In the genomic region with DNA sequence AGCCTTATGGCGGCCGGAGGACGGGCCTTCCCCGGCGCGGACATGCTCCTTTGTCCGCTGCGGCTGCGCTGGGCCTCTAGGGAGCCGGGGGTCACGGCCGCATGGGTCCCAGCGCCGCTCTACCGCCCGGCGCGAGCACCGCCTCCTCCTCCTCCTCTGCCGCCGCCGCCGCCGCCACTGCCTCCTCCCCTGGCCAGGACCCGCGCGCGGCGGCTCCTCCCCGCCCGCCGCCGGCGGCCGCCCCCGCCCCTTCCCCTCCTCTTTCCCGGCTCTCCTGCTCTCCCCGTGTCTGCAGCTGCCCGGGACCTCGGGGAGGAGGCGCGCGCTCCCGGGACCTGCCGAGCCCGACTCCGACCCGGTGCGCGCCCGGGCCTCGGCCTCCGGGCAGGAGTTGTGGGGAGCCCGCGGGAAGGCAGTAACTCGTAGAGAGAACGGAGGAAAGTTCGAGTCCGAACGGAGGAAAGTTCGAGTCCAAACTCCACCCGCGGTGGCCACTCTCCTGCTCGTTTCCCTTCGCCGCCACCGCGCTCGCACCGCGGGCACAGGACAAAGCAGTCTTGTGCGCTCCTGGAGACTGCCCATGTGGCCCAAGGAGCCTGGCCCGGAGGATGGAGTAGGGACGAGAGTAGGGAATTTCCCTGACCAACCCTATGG, we compare ENCODE assay signal across 1 cellular context.
A peak's percentile ranks its signal among the peaks of the same experiment; 100 is the strongest.
TF ChIP-seq lines count a peak whose summit lies in the region.

A gene with protein sequence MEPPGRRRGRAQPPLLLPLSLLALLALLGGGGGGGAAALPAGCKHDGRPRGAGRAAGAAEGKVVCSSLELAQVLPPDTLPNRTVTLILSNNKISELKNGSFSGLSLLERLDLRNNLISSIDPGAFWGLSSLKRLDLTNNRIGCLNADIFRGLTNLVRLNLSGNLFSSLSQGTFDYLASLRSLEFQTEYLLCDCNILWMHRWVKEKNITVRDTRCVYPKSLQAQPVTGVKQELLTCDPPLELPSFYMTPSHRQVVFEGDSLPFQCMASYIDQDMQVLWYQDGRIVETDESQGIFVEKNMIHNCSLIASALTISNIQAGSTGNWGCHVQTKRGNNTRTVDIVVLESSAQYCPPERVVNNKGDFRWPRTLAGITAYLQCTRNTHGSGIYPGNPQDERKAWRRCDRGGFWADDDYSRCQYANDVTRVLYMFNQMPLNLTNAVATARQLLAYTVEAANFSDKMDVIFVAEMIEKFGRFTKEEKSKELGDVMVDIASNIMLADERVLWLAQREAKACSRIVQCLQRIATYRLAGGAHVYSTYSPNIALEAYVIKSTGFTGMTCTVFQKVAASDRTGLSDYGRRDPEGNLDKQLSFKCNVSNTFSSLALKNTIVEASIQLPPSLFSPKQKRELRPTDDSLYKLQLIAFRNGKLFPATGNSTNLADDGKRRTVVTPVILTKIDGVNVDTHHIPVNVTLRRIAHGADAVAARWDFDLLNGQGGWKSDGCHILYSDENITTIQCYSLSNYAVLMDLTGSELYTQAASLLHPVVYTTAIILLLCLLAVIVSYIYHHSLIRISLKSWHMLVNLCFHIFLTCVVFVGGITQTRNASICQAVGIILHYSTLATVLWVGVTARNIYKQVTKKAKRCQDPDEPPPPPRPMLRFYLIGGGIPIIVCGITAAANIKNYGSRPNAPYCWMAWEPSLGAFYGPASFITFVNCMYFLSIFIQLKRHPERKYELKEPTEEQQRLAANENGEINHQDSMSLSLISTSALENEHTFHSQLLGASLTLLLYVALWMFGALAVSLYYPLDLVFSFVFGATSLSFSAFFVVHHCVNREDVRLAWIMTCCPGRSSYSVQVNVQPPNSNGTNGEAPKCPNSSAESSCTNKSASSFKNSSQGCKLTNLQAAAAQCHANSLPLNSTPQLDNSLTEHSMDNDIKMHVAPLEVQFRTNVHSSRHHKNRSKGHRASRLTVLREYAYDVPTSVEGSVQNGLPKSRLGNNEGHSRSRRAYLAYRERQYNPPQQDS (N-terminal part only) (minus strand): TSS at position 179 of the 654 bp plus-strand sequence. CDS start 282 bp downstream, outside the sequence.

TF ChIP-seq in HepG2, 621 proteins besides CTCF, POLR2A, EP300 and RAD21 (continued from another document and continues in another):
- TF ChIP-seq, protein P1, sequence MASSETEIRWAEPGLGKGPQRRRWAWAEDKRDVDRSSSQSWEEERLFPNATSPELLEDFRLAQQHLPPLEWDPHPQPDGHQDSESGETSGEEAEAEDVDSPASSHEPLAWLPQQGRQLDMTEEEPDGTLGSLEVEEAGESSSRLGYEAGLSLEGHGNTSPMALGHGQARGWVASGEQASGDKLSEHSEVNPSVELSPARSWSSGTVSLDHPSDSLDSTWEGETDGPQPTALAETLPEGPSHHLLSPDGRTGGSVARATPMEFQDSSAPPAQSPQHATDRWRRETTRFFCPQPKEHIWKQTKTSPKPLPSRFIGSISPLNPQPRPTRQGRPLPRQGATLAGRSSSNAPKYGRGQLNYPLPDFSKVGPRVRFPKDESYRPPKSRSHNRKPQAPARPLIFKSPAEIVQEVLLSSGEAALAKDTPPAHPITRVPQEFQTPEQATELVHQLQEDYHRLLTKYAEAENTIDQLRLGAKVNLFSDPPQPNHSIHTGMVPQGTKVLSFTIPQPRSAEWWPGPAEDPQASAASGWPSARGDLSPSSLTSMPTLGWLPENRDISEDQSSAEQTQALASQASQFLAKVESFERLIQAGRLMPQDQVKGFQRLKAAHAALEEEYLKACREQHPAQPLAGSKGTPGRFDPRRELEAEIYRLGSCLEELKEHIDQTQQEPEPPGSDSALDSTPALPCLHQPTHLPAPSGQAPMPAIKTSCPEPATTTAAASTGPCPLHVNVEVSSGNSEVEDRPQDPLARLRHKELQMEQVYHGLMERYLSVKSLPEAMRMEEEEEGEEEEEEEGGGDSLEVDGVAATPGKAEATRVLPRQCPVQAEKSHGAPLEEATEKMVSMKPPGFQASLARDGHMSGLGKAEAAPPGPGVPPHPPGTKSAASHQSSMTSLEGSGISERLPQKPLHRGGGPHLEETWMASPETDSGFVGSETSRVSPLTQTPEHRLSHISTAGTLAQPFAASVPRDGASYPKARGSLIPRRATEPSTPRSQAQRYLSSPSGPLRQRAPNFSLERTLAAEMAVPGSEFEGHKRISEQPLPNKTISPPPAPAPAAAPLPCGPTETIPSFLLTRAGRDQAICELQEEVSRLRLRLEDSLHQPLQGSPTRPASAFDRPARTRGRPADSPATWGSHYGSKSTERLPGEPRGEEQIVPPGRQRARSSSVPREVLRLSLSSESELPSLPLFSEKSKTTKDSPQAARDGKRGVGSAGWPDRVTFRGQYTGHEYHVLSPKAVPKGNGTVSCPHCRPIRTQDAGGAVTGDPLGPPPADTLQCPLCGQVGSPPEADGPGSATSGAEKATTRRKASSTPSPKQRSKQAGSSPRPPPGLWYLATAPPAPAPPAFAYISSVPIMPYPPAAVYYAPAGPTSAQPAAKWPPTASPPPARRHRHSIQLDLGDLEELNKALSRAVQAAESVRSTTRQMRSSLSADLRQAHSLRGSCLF (CRISPR knock-in tag; IDR thresholded peaks at IDR 0.05; ENCODE audit: borderline replicate concordance), result no peak
- TF ChIP-seq HOXA9 (CRISPR knock-in tag; IDR thresholded peaks at IDR 0.05; ENCODE audit: borderline replicate concordance), result no peak
- TF ChIP-seq, protein P2, sequence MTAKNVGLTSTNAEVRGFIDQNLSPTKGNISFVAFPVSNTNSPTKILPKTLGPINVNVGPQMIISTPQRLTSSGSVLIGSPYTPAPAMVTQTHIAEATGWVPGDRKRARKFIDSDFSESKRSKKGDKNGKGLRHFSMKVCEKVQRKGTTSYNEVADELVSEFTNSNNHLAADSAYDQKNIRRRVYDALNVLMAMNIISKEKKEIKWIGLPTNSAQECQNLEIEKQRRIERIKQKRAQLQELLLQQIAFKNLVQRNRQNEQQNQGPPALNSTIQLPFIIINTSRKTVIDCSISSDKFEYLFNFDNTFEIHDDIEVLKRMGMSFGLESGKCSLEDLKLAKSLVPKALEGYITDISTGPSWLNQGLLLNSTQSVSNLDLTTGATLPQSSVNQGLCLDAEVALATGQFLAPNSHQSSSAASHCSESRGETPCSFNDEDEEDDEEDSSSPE (CRISPR knock-in tag; IDR thresholded peaks at IDR 0.05), result peak; percentile 35
- TF ChIP-seq FOXK1 (CRISPR knock-in tag; IDR thresholded peaks at IDR 0.05; ENCODE audit: borderline replicate concordance, low read depth), result no peak
- TF ChIP-seq TP53 (CRISPR knock-in tag; conservative IDR thresholded peaks at IDR 0.05), result no peak
- TF ChIP-seq ZFX (CRISPR knock-in tag; IDR thresholded peaks at IDR 0.05; ENCODE audit: low read depth), result peak; percentile 65
- TF ChIP-seq FOXJ3 (CRISPR knock-in tag; IDR thresholded peaks at IDR 0.05; ENCODE audit: borderline replicate concordance), result no peak
- TF ChIP-seq ZMAT3 (CRISPR knock-in tag; conservative IDR thresholded peaks at IDR 0.05), result peak; percentile 32; the same call in 1 of the 2 replicates
- TF ChIP-seq TGIF2 (CRISPR knock-in tag; IDR thresholded peaks at IDR 0.05), result no peak
- TF ChIP-seq, protein P3, sequence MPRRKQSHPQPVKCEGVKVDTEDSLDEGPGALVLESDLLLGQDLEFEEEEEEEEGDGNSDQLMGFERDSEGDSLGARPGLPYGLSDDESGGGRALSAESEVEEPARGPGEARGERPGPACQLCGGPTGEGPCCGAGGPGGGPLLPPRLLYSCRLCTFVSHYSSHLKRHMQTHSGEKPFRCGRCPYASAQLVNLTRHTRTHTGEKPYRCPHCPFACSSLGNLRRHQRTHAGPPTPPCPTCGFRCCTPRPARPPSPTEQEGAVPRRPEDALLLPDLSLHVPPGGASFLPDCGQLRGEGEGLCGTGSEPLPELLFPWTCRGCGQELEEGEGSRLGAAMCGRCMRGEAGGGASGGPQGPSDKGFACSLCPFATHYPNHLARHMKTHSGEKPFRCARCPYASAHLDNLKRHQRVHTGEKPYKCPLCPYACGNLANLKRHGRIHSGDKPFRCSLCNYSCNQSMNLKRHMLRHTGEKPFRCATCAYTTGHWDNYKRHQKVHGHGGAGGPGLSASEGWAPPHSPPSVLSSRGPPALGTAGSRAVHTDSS (CRISPR knock-in tag; conservative IDR thresholded peaks at IDR 0.05), result no peak
- TF ChIP-seq ZNF230 (CRISPR knock-in tag; IDR thresholded peaks at IDR 0.05), result no peak
- no peak for TF ChIP-seq NFIC (IDR thresholded peaks at IDR 0.05; ENCODE audit: low read length)
- TF ChIP-seq, protein P4, sequence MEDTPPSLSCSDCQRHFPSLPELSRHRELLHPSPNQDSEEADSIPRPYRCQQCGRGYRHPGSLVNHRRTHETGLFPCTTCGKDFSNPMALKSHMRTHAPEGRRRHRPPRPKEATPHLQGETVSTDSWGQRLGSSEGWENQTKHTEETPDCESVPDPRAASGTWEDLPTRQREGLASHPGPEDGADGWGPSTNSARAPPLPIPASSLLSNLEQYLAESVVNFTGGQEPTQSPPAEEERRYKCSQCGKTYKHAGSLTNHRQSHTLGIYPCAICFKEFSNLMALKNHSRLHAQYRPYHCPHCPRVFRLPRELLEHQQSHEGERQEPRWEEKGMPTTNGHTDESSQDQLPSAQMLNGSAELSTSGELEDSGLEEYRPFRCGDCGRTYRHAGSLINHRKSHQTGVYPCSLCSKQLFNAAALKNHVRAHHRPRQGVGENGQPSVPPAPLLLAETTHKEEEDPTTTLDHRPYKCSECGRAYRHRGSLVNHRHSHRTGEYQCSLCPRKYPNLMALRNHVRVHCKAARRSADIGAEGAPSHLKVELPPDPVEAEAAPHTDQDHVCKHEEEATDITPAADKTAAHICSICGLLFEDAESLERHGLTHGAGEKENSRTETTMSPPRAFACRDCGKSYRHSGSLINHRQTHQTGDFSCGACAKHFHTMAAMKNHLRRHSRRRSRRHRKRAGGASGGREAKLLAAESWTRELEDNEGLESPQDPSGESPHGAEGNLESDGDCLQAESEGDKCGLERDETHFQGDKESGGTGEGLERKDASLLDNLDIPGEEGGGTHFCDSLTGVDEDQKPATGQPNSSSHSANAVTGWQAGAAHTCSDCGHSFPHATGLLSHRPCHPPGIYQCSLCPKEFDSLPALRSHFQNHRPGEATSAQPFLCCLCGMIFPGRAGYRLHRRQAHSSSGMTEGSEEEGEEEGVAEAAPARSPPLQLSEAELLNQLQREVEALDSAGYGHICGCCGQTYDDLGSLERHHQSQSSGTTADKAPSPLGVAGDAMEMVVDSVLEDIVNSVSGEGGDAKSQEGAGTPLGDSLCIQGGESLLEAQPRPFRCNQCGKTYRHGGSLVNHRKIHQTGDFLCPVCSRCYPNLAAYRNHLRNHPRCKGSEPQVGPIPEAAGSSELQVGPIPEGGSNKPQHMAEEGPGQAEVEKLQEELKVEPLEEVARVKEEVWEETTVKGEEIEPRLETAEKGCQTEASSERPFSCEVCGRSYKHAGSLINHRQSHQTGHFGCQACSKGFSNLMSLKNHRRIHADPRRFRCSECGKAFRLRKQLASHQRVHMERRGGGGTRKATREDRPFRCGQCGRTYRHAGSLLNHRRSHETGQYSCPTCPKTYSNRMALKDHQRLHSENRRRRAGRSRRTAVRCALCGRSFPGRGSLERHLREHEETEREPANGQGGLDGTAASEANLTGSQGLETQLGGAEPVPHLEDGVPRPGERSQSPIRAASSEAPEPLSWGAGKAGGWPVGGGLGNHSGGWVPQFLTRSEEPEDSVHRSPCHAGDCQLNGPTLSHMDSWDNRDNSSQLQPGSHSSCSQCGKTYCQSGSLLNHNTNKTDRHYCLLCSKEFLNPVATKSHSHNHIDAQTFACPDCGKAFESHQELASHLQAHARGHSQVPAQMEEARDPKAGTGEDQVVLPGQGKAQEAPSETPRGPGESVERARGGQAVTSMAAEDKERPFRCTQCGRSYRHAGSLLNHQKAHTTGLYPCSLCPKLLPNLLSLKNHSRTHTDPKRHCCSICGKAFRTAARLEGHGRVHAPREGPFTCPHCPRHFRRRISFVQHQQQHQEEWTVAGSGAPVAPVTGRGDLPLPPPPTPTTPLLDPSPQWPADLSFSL (CRISPR knock-in tag; IDR thresholded peaks at IDR 0.05), result no peak
- no peak for TF ChIP-seq ZNF773 (CRISPR knock-in tag; IDR thresholded peaks at IDR 0.05; ENCODE audit: borderline replicate concordance)
- TF ChIP-seq, protein P5, sequence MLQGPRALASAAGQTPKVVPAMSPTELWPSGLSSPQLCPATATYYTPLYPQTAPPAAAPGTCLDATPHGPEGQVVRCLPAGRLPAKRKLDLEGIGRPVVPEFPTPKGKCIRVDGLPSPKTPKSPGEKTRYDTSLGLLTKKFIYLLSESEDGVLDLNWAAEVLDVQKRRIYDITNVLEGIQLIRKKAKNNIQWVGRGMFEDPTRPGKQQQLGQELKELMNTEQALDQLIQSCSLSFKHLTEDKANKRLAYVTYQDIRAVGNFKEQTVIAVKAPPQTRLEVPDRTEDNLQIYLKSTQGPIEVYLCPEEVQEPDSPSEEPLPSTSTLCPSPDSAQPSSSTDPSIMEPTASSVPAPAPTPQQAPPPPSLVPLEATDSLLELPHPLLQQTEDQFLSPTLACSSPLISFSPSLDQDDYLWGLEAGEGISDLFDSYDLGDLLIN (CRISPR knock-in tag; IDR thresholded peaks at IDR 0.05; ENCODE audit: borderline replicate concordance), result no peak
- TF ChIP-seq SP2 (CRISPR knock-in tag; IDR thresholded peaks at IDR 0.05), result no peak
- TF ChIP-seq, protein P6, sequence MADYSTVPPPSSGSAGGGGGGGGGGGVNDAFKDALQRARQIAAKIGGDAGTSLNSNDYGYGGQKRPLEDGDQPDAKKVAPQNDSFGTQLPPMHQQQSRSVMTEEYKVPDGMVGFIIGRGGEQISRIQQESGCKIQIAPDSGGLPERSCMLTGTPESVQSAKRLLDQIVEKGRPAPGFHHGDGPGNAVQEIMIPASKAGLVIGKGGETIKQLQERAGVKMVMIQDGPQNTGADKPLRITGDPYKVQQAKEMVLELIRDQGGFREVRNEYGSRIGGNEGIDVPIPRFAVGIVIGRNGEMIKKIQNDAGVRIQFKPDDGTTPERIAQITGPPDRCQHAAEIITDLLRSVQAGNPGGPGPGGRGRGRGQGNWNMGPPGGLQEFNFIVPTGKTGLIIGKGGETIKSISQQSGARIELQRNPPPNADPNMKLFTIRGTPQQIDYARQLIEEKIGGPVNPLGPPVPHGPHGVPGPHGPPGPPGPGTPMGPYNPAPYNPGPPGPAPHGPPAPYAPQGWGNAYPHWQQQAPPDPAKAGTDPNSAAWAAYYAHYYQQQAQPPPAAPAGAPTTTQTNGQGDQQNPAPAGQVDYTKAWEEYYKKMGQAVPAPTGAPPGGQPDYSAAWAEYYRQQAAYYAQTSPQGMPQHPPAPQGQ (CRISPR knock-in tag; IDR thresholded peaks at IDR 0.05; ENCODE audit: borderline replicate concordance), result no peak
- TF ChIP-seq BRD4 (CRISPR knock-in tag; IDR thresholded peaks at IDR 0.05), result no peak
- TF ChIP-seq PTBP1 (IDR thresholded peaks at IDR 0.05; ENCODE audit: low read depth, low read length, poor library complexity, severe bottlenecking), result no peak
- TF ChIP-seq ZNF234 (CRISPR knock-in tag; conservative IDR thresholded peaks at IDR 0.05), result no peak
- TF ChIP-seq, protein P7, sequence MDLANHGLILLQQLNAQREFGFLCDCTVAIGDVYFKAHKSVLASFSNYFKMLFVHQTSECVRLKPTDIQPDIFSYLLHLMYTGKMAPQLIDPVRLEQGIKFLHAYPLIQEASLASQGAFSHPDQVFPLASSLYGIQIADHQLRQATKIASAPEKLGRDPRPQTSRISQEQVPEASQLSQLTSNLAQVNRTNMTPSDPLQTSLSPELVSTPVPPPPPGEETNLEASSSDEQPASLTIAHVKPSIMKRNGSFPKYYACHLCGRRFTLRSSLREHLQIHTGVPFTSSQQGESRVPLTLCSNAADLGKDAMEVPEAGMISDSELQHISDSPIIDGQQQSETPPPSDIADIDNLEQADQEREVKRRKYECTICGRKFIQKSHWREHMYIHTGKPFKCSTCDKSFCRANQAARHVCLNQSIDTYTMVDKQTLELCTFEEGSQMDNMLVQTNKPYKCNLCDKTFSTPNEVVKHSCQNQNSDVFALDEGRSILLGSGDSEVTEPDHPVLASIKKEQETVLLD (CRISPR knock-in tag; IDR thresholded peaks at IDR 0.05; ENCODE audit: low read depth), result 0 out of 2 replicates have a peak, but pooled peaks have one; percentile 17
- TF ChIP-seq NR2F1 (CRISPR knock-in tag; IDR thresholded peaks at IDR 0.05), result no peak
- TF ChIP-seq TOPORS (CRISPR knock-in tag; IDR thresholded peaks at IDR 0.05), result no peak
- no peak for TF ChIP-seq ZNF772 (CRISPR knock-in tag; IDR thresholded peaks at IDR 0.05)
